In the genomic region with DNA sequence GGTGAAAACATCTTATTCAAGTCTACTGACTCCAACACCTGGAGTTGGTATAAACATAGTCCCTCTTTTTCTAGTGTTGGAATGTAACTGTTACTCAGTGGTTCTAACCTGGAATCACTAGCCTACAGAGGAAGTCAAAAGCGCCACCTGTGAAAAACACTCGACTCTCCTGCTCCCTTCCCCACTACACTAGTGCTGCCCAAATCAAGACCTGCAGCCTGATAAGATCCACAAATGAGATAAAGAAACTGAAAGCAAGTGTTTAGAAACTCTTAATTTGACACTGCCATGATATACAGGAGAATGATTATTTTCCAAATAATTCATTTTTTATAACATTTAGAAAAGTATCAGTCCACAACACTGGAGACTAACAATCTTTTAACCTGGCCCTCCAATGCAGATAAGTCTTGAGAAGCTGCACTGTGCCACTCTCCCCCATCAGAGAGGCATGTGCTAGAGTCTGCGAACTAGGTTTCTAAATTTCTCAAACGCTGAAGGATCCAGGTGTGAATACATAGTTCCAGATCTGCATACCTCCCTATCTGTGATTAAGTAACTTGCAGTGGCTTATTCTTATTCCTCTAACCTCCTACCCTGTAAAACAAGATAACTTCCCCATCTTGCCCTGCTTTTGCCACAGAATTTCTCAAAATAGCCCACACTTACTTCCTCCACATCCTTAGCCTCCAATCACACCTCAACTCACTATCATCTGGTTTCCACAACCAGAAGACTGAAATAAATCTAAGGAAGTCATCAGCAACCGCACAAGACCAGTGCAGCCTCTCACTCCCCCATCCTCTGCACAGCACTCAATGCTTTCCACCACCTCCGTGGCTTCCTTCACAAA, we compare ENCODE assay signal across 8 cellular contexts.
DNase-seq lines count a peak whose midpoint lies in the region; ATAC-seq and TF ChIP-seq lines count a peak whose summit lies in the region.

No MANE protein-coding gene starts in this region.

- ATAC-seq in GM19351 (IDR thresholded peaks at IDR 0.05; ENCODE audit: unreplicated experiment) (peak; percentile 69), HG03196 (IDR thresholded peaks at IDR 0.05; ENCODE audit: unreplicated experiment) (peak; percentile 71), heart left ventricle (no peak)
- peak; percentile 62 to 77 for ATAC-seq in activated T-cell treated with anti-CD3 and anti-CD28 coated beads, Interleukin-2, amount 50 U/mL, for 72 hours (replicated peaks in 1 of 2)

- H3K27me3 Mint-ChIP-seq in activated T-cell treated with anti-CD3 and anti-CD28 coated beads, Interleukin-2, amount 50 U/mL, for 72 hours (ENCODE audit: low read depth) = no peaks in the 10 kb centered on the region

- intact Hi-C loops in heart left ventricle (cut with DNase I) = no loop called here

- peaks cover 27 to 51% (median 33%) of the 10 kb centered on the region in 10 experiments for H3K4me1 ChIP-seq in BLaER1 treated with 17β-estradiol and CSF1 and Interleukin-3, amounts not matched to agents 10 nM and 100 nM
- peaks cover 0 to 16% (median 0%) of the 10 kb centered on the region in 12 donors for H3K4me1 ChIP-seq in heart left ventricle

- peaks cover 0 to 10% (median 5%) of the 10 kb centered on the region in 11 experiments; a peak in 6 of 22 replicates for H3K36me3 ChIP-seq in BLaER1 treated with 17β-estradiol and CSF1 and Interleukin-3, amounts not matched to agents 10 nM and 100 nM
- H3K36me3 ChIP-seq in MG63 (peaks cover 39% of the 10 kb centered on the region), heart left ventricle (peaks cover 0 to 5% (median 0%) of the 10 kb centered on the region in 9 donors)

- H3K27ac ChIP-seq in BLaER1 treated with 17β-estradiol and CSF1 and Interleukin-3, amounts not matched to agents 10 nM and 100 nM = peak overlapping the region in 10 of 11 experiments; percentile 38 to 77 (median 65); a peak in 19 of 22 replicates
- no peak overlapping the region for H3K27ac ChIP-seq in heart left ventricle

- H3K9me3 Mint-ChIP-seq in activated T-cell treated with anti-CD3 and anti-CD28 coated beads, Interleukin-2, amount 50 U/mL, for 72 hours = no peaks in the 10 kb centered on the region

- DNase-seq in activated T-cell treated with anti-CD3 and anti-CD28 coated beads, Interleukin-2, amount 50 U/mL, for 72 hours = no peak
- DNase-seq in MG63 = no peak
- DNase-seq in NCI-H187 (lab: John Stamatoyannopoulos, UW) = no peak
- no peak for DNase-seq in cerebellar nuclear complex (lab: John Stamatoyannopoulos, UW)
- DNase-seq in heart left ventricle = no peak

- H3K36me3 Mint-ChIP-seq in activated T-cell treated with anti-CD3 and anti-CD28 coated beads, Interleukin-2, amount 50 U/mL, for 72 hours (ENCODE audit: insufficient read depth in 2 of 2) = peaks cover 0 to 6% of the 10 kb centered on the region in 2 donors

- no peak for TF ChIP-seq POLR2A in heart left ventricle (IDR thresholded peaks at IDR 0.05)

- peak overlapping the region in 2 of 10 experiments; percentile 12 to 16; a peak in 2 of 20 replicates for H3K4me3 ChIP-seq in BLaER1 treated with 17β-estradiol and CSF1 and Interleukin-3, amounts not matched to agents 10 nM and 100 nM
- H3K4me3 ChIP-seq in MG63 (no peak overlapping the region), heart left ventricle (no peak overlapping the region)

- H4K20me1 ChIP-seq in BLaER1 treated with 17β-estradiol and CSF1 and Interleukin-3, amounts not matched to agents 10 nM and 100 nM = no peaks in the 10 kb centered on the region

- TF ChIP-seq CTCF in heart left ventricle (IDR thresholded peaks at IDR 0.05) = no peak

- peaks cover 22% of the 10 kb centered on the region for H3K4me1 Mint-ChIP-seq in activated T-cell treated with anti-CD3 and anti-CD28 coated beads, Interleukin-2, amount 50 U/mL, for 72 hours (ENCODE audit: low read depth)

- peak overlapping the region in 7 of 11 experiments; percentile 17 to 58 (median 45); a peak in 12 of 22 replicates for H3K9ac ChIP-seq in BLaER1 treated with 17β-estradiol and CSF1 and Interleukin-3, amounts not matched to agents 10 nM and 100 nM

- peaks cover 0 to 18% (median 7%) of the 10 kb centered on the region in 11 experiments; a peak in 7 of 22 replicates for H3K9me3 ChIP-seq in BLaER1 treated with 17β-estradiol and CSF1 and Interleukin-3, amounts not matched to agents 10 nM and 100 nM (replicated peaks in 1 of 11)
- no peaks in the 10 kb centered on the region for H3K9me3 ChIP-seq in MG63
- no peaks in the 10 kb centered on the region for H3K9me3 ChIP-seq in heart left ventricle

- no peaks in the 10 kb centered on the region for H3K27me3 ChIP-seq in BLaER1 treated with 17β-estradiol and CSF1 and Interleukin-3, amounts not matched to agents 10 nM and 100 nM
- H3K27me3 ChIP-seq in MG63 = no peaks in the 10 kb centered on the region
- no peaks in the 10 kb centered on the region for H3K27me3 ChIP-seq in heart left ventricle

- H3K4me2 ChIP-seq in BLaER1 treated with 17β-estradiol and CSF1 and Interleukin-3, amounts not matched to agents 10 nM and 100 nM = peak overlapping the region; percentile 66 to 90 (median 79)

- 54 to 62% (median 59%) methylated on average over 6 of the region's 6 CpGs for WGBS in heart left ventricle, 4 donors

- peak overlapping the region; percentile 21 for H3K27ac Mint-ChIP-seq in activated T-cell treated with anti-CD3 and anti-CD28 coated beads, Interleukin-2, amount 50 U/mL, for 72 hours

- peak overlapping the region; percentile 27 to 56 for H3K4me3 Mint-ChIP-seq in activated T-cell treated with anti-CD3 and anti-CD28 coated beads, Interleukin-2, amount 50 U/mL, for 72 hours

Comparison
In these comparisons a context has a peak if more than half of its experiments do, and no peak if none do; other contexts are left out.
1. H3K27ac ChIP-seq: peak in BLaER1 treated with 17β-estradiol and CSF1 and Interleukin-3, amounts not matched to agents 10 nM and 100 nM (10 of 11); none in heart left ventricle (0 of 12).
2. ATAC-seq: peak in GM19351 (single experiment), HG03196 (single experiment) and activated T-cell treated with anti-CD3 and anti-CD28 coated beads, Interleukin-2, amount 50 U/mL, for 72 hours (2 of 2); none in heart left ventricle (0 of 4).